26 cellular contexts compared by ENCODE assay signal in the genomic region with DNA sequence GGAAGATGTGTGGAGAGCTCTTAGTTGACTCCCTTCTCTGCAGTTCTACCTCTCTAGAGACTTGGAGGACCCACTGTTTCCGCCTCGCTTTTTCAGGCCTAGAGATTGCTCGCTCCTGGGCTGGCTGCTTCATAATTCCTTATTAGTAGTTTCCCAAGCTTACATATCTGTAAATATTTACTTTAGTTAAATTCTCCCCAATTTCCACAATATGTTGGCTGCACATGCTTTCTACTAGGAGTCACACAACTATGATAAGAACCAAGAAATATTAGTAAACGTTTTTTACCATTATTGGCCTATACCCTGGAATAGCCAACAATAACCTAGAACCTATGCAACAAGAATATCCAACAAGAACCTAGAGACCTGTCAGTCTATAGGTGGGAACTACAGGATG.
"Had no signal": no experiment of that assay in that cellular context is flagged by ENCODE, and none has a peak within 500 bp of the region (broad histone marks: within the 10 kb centered on the region; RNA-seq: fewer than 3 reads in every experiment).

No MANE protein-coding gene starts in this region.

- H3K27me3 ChIP-seq: body of pancreas, colonic mucosa, gastroesophageal sphincter, hepatocyte, right atrium auricular region, testis, transverse colon had no signal

- H3K27ac Mint-ChIP-seq: activated B cell treated with CpG ODN at 0.5 μM for 24 hours; activated naive CD8-positive, alpha-beta T cell; naive thymus-derived CD8-positive, alpha-beta T cell; T-helper 2 cell treated with Interferon-gamma antibody and Interleukin-4, amounts not matched to agents 5 μg/mL and 100 μg/mL, for 36 hours had no signal

- H3K4me1 Mint-ChIP-seq: neural crest cell had no signal

- H2AFZ ChIP-seq: hepatocyte, parathyroid adenoma had no signal

- FAIRE-seq: endometrium had no signal

- H3K9ac ChIP-seq: parathyroid adenoma had no signal

- H3K27ac ChIP-seq: body of pancreas, cardiac muscle cell, colonic mucosa, gastroesophageal sphincter, hepatocyte, parathyroid adenoma, right atrium auricular region, testis, transverse colon had no signal

- H3K27me3 Mint-ChIP-seq: activated B cell treated with CpG ODN at 0.5 μM for 24 hours; activated naive CD8-positive, alpha-beta T cell; naive thymus-derived CD8-positive, alpha-beta T cell had no signal

- H3K9me3 ChIP-seq: body of pancreas, colonic mucosa, gastroesophageal sphincter, right atrium auricular region, testis, transverse colon had no signal

- DNase-seq: activated B cell treated with CpG ODN at 0.5 μM for 24 hours; activated CD8-positive, alpha-beta memory T cell treated with anti-CD3 and anti-CD28 coated beads for 24 hours; activated naive CD4-positive, alpha-beta T cell treated with Interleukin-2 at 50 U/mL for 16 hours; anterior cingulate cortex; body of pancreas; cerebellar nuclear complex; colonic mucosa; effector CD8-positive, alpha-beta T cell; islet precursor cell; left cardiac atrium; midbrain; naive thymus-derived CD8-positive, alpha-beta T cell; occipital lobe; stimulated activated CD4-positive, alpha-beta T cell treated with anti-CD3 and anti-CD28 coated beads, Interleukin-2, amount 100 ng/mL, for 48 hours; stimulated activated naive CD8-positive, alpha-beta T cell treated with anti-CD3 and anti-CD28 coated beads, Interleukin-15, Interleukin-2, amounts not matched to agents 100 U/mL and 50 U/mL, for 24 hours; testis; transverse colon had no signal

- H3K4me1 ChIP-seq: body of pancreas, colonic mucosa, gastroesophageal sphincter, parathyroid adenoma, right atrium auricular region, testis, transverse colon had no signal

- H3K79me2 ChIP-seq: hepatocyte, parathyroid adenoma had no signal

- ATAC-seq: body of pancreas; gastroesophageal sphincter; left cardiac atrium; naive thymus-derived CD8-positive, alpha-beta T cell had no signal

- H3K4me3 Mint-ChIP-seq: activated B cell treated with CpG ODN at 0.5 μM for 24 hours; activated naive CD8-positive, alpha-beta T cell; naive thymus-derived CD8-positive, alpha-beta T cell; neural crest cell; T-helper 2 cell treated with Interferon-gamma antibody and Interleukin-4, amounts not matched to agents 5 μg/mL and 100 μg/mL, for 36 hours had no signal

- H3K36me3 ChIP-seq: cardiac muscle cell, colonic mucosa, gastroesophageal sphincter, right atrium auricular region, transverse colon had no signal

- H3K4me2 ChIP-seq: hepatocyte had no signal

- H3K36me3 Mint-ChIP-seq: naive thymus-derived CD8-positive, alpha-beta T cell had no signal

- H3K4me3 ChIP-seq: body of pancreas, cardiac muscle cell, colonic mucosa, gastroesophageal sphincter, hepatocyte, right atrium auricular region, testis, transverse colon had no signal
